In genomic region chr10:70456164-70456563, GRCh38 we compare ENCODE assay signal across 1 cellular context.
TF ChIP-seq lines count a peak whose summit lies in the region.

No MANE protein-coding gene starts in this region.

TF ChIP-seq in H1, 55 proteins besides CTCF, POLR2A, EP300 and RAD21:
- TF ChIP-seq USF2 (IDR thresholded peaks at IDR 0.05; ENCODE audit: low read length), result no peak
- no peak for TF ChIP-seq TBP (IDR thresholded peaks at IDR 0.05; ENCODE audit: low read depth, low read length)
- no peak for TF ChIP-seq EZH2 (IDR thresholded peaks at IDR 0.05; ENCODE audit: low read depth, low read length, severe bottlenecking)
- TF ChIP-seq PHF8 (conservative IDR thresholded peaks at IDR 0.05; ENCODE audit: low read depth, low read length), result no peak
- TF ChIP-seq CHD7 (IDR thresholded peaks at IDR 0.05; ENCODE audit: insufficient replicate concordance, low read length), result no peak
- TF ChIP-seq POLR2AphosphoS5 (IDR thresholded peaks at IDR 0.05; ENCODE audit: low read depth, low read length), result no peak
- TF ChIP-seq CBX8 (IDR thresholded peaks at IDR 0.05; ENCODE audit: borderline replicate concordance, low read depth, low read length), result no peak
- TF ChIP-seq E2F6 (IDR thresholded peaks at IDR 0.05), result no peak
- TF ChIP-seq MAX (IDR thresholded peaks at IDR 0.05), result no peak
- TF ChIP-seq TAF7 (optimal IDR thresholded peaks at IDR 0.05; ENCODE audit: borderline replicate concordance, low read depth, low read length), result no peak
- TF ChIP-seq RBBP5 (IDR thresholded peaks at IDR 0.05; ENCODE audit: borderline replicate concordance, low read depth, low read length), result no peak
- no peak for TF ChIP-seq RXRA (IDR thresholded peaks at IDR 0.05; ENCODE audit: insufficient read depth, low read depth, low read length)
- no peak for TF ChIP-seq HDAC6 (IDR thresholded peaks at IDR 0.05; ENCODE audit: low read depth, low read length)
- no peak for TF ChIP-seq POU5F1 (IDR thresholded peaks at IDR 0.05; ENCODE audit: low read depth, low read length)
- TF ChIP-seq RFX5 (IDR thresholded peaks at IDR 0.05; ENCODE audit: borderline replicate concordance, low read depth, low read length), result no peak
- TF ChIP-seq KDM1A (IDR thresholded peaks at IDR 0.05; ENCODE audit: borderline replicate concordance, low read length), result no peak
- TF ChIP-seq BRCA1 (IDR thresholded peaks at IDR 0.05; ENCODE audit: low read depth, low read length), result no peak
